17 cellular contexts compared by ENCODE assay signal in genomic region chr1:172585348-172585747, GRCh38. TPM values are rescaled to one million over a fixed set of nuclear protein-coding genes. Genes with fewer than 3 reads are reported as not detected.
DNase-seq lines count a peak whose midpoint lies in the region; ATAC-seq and TF ChIP-seq lines count a peak whose summit lies in the region.
"Had no signal": no experiment of that assay in that cellular context is flagged by ENCODE, and none has a peak within 500 bp of the region (broad histone marks: within the 10 kb centered on the region; RNA-seq: fewer than 3 reads in every experiment).

No MANE protein-coding gene starts in this region.

- no peak for TF ChIP-seq POLR2A in breast epithelium (IDR thresholded peaks at IDR 0.05)

- DNase-seq in MCF 10A (ENCODE audit: unreplicated experiment) (peak; percentile 75), breast epithelium (ENCODE audit: low spot score in 2 of 2) (no peak), T-helper 17 cell (no peak), fibroblast of peridontal ligament (ENCODE audit: extremely low read depth) (peak; percentile 56), WTC11 (ENCODE audit: low spot score) (no peak), SHP77 (lab: John Stamatoyannopoulos, UW) (no peak), hippocampal formation (lab: John Stamatoyannopoulos, UW) (no peak)
- DNase-seq: activated naive CD4-positive, alpha-beta T cell treated with anti-CD3 and anti-CD28 coated beads, Interleukin-2, amount 10 ng/mL, durations not matched to agents 7 days and 5 days; H7; NCI-H1417 treated with DMSO at 0.1 percent for 48 hours; NCI-H446; spleen; stimulated activated naive CD8-positive, alpha-beta T cell treated with anti-CD3 and anti-CD28 coated beads, Interleukin-15, amount 100 ng/mL, for 72 hours; T-helper 2 cell had no signal

- POLR2A ChIA-PET in MCF 10A (lab: Yijun Ruan, JAX) (interaction anchor here (0.6 to 2.9 kb wide), 14 partner anchors 9 to 775 kb away, joined by 3 to 25 read pairs (median 3); partner anchors contain the start of gene SUCO), WTC11 (lab: Charles Lee) (no interaction called here)

- ATAC-seq in T-helper 17 cell (no peak), WTC11 (no peak)
- ATAC-seq: stimulated activated naive CD8-positive, alpha-beta T cell treated with anti-CD3 and anti-CD28 coated beads, Interleukin-15, amount 100 ng/mL, for 72 hours had no signal

- CTCF ChIA-PET in MCF 10A (lab: Yijun Ruan, JAX) (interaction anchor here (0.5 to 2.2 kb wide), 9 partner anchors 9 to 156 kb away, joined by 3 to 7 read pairs (median 3); no protein-coding TSS in a partner anchor), WTC11 (lab: Charles Lee) (no interaction called here)

- no peaks in the 10 kb centered on the region for H3K9me3 Mint-ChIP-seq in MCF 10A (ENCODE audit: unreplicated experiment)
- peaks cover 1% of the 10 kb centered on the region for H3K9me3 Mint-ChIP-seq in WTC11
- H3K9me3 Mint-ChIP-seq: activated naive CD4-positive, alpha-beta T cell treated with anti-CD3 and anti-CD28 coated beads, Interleukin-2, amount 10 ng/mL, durations not matched to agents 7 days and 5 days; stimulated activated naive CD8-positive, alpha-beta T cell treated with anti-CD3 and anti-CD28 coated beads, Interleukin-15, amount 100 ng/mL, for 72 hours had no signal

- H3K27me3 ChIP-seq in breast epithelium (no peaks in the 10 kb centered on the region), skeletal muscle satellite cell (ENCODE audit: control insufficient read depth, insufficient read depth, low read length) (no peaks in the 10 kb centered on the region)
- H3K27me3 ChIP-seq: neutrophil, spleen, vagina had no signal

- H3K27me3 Mint-ChIP-seq in MCF 10A (ENCODE audit: insufficient read depth, unreplicated experiment), result no peaks in the 10 kb centered on the region
- H3K27me3 Mint-ChIP-seq in T-helper 17 cell, result no peaks in the 10 kb centered on the region
- H3K27me3 Mint-ChIP-seq in WTC11 (ENCODE audit: low read depth), result no peaks in the 10 kb centered on the region
- H3K27me3 Mint-ChIP-seq: activated naive CD4-positive, alpha-beta T cell treated with anti-CD3 and anti-CD28 coated beads, Interleukin-2, amount 10 ng/mL, durations not matched to agents 7 days and 5 days; stimulated activated naive CD8-positive, alpha-beta T cell treated with anti-CD3 and anti-CD28 coated beads, Interleukin-15, amount 100 ng/mL, for 72 hours had no signal

- peaks cover 34% of the 10 kb centered on the region for H3K36me3 Mint-ChIP-seq in MCF 10A (ENCODE audit: insufficient read depth, unreplicated experiment)
- H3K36me3 Mint-ChIP-seq in T-helper 17 cell (ENCODE audit: low read depth), result peaks cover under 1% of the 10 kb centered on the region
- H3K36me3 Mint-ChIP-seq in WTC11, result peaks cover 31% of the 10 kb centered on the region

- BruUV-seq in MCF 10A (replicated peaks; lab: Mats Ljungman, UMichigan), result no TSS peak

- H3K4me1 Mint-ChIP-seq in MCF 10A (ENCODE audit: insufficient read depth, unreplicated experiment) (peaks cover 51% of the 10 kb centered on the region), T-helper 17 cell (peaks cover 18% of the 10 kb centered on the region), WTC11 (peaks cover 39% of the 10 kb centered on the region)

- intact Hi-C loops in MCF 10A (cut with micrococcal nuclease), result loop anchor here (2.0 to 5.0 kb wide), 2 partner anchors 53 to 133 kb away; partner anchors contain the start of gene SUCO
- intact Hi-C loops in breast epithelium (cut with DNase I; ENCODE audit: low total_unique reads), result no loop called here

- no peaks in the 10 kb centered on the region for H3K4me1 ChIP-seq in breast epithelium
- peaks cover 40% of the 10 kb centered on the region for H3K4me1 ChIP-seq in skeletal muscle satellite cell (ENCODE audit: control insufficient read depth, insufficient read depth, low read length)

- no peak overlapping the region for H3K27ac ChIP-seq in breast epithelium
- H3K27ac ChIP-seq: neutrophil, spleen, vagina had no signal

- H3K9me3 ChIP-seq in breast epithelium (no peaks in the 10 kb centered on the region), T-helper 17 cell (ENCODE audit: control insufficient read depth, low read length, poor library complexity, severe bottlenecking) (no peaks in the 10 kb centered on the region), skeletal muscle satellite cell (replicated peaks; ENCODE audit: low read length) (no peaks in the 10 kb centered on the region)
- H3K9me3 ChIP-seq: neutrophil, spleen, vagina had no signal

- H3K4me3 Mint-ChIP-seq in MCF 10A (ENCODE audit: unreplicated experiment), result peak overlapping the region; percentile 50
- H3K4me3 Mint-ChIP-seq in T-helper 17 cell, result no peak overlapping the region
- no peak overlapping the region for H3K4me3 Mint-ChIP-seq in WTC11
- H3K4me3 Mint-ChIP-seq: activated naive CD4-positive, alpha-beta T cell treated with anti-CD3 and anti-CD28 coated beads, Interleukin-2, amount 10 ng/mL, durations not matched to agents 7 days and 5 days; stimulated activated naive CD8-positive, alpha-beta T cell treated with anti-CD3 and anti-CD28 coated beads, Interleukin-15, amount 100 ng/mL, for 72 hours had no signal

- H3K4me3 ChIP-seq in breast epithelium (no peak overlapping the region), skeletal muscle satellite cell (ENCODE audit: low read length) (no peak overlapping the region)
- H3K4me3 ChIP-seq: spleen, vagina had no signal

- peak overlapping the region; percentile 85 for H3K27ac Mint-ChIP-seq in MCF 10A (ENCODE audit: low read depth, unreplicated experiment)
- H3K27ac Mint-ChIP-seq in T-helper 17 cell, result peak overlapping the region; percentile 6
- no peak overlapping the region for H3K27ac Mint-ChIP-seq in WTC11
- H3K27ac Mint-ChIP-seq: activated naive CD4-positive, alpha-beta T cell treated with anti-CD3 and anti-CD28 coated beads, Interleukin-2, amount 10 ng/mL, durations not matched to agents 7 days and 5 days had no signal

- peak overlapping the region; percentile 26 for H3K4me2 ChIP-seq in skeletal muscle satellite cell (ENCODE audit: low read length)

- no peaks in the 10 kb centered on the region for H3K36me3 ChIP-seq in breast epithelium
- H3K36me3 ChIP-seq in skeletal muscle satellite cell (ENCODE audit: insufficient read depth, low read length), result peaks cover 16% of the 10 kb centered on the region

- no peak overlapping the region for H3K9ac ChIP-seq in skeletal muscle satellite cell (ENCODE audit: low read depth, low read length)

- TF ChIP-seq CTCF in MCF 10A (IDR thresholded peaks at IDR 0.05; ENCODE audit: unreplicated experiment) (no peak), breast epithelium (IDR thresholded peaks at IDR 0.05) (no peak), WTC11 (IDR thresholded peaks at IDR 0.05) (no peak)

TF ChIP-seq in WTC11, 78 proteins besides CTCF, POLR2A, EP300 and RAD21:
- TF ChIP-seq ARID4B (CRISPR knock-in tag; IDR thresholded peaks at IDR 0.05; ENCODE audit: borderline replicate concordance), result no peak
TF ChIP-seq in WTC11: peak in this region for 0.

RNA-seq across cellular contexts. Expression of gene SUCO, which starts 52.4 kb away (rescaled TPM):
- total RNA-seq in MCF 10A (2022) (47.9 and 54.3 TPM in 2 replicates), breast epithelium (10 to 100 TPM; 29.6 to 70.8 (median 43.9) TPM), T-helper 17 cell (10 to 100 TPM; 86.9 to 95.8 TPM), WTC11 (2021) (32.9 to 37.4 TPM (median 33.7 TPM) in 3 replicates)
- total RNA-seq in skeletal muscle satellite cell (2012; rRNA removed), result 22.1 and 25.6 TPM in 2 replicates

Comparison
In these comparisons a context has a peak if more than half of its experiments do, and no peak if none do; other contexts are left out.
1. DNase-seq: peak in MCF 10A (single experiment) and fibroblast of peridontal ligament (single experiment); none in breast epithelium (0 of 2), T-helper 17 cell (0 of 3), WTC11 (single experiment), SHP77 (0 of 2) and hippocampal formation (0 of 2).